Comparison of ENCODE assay signal across 8 cellular contexts in the genomic region with DNA sequence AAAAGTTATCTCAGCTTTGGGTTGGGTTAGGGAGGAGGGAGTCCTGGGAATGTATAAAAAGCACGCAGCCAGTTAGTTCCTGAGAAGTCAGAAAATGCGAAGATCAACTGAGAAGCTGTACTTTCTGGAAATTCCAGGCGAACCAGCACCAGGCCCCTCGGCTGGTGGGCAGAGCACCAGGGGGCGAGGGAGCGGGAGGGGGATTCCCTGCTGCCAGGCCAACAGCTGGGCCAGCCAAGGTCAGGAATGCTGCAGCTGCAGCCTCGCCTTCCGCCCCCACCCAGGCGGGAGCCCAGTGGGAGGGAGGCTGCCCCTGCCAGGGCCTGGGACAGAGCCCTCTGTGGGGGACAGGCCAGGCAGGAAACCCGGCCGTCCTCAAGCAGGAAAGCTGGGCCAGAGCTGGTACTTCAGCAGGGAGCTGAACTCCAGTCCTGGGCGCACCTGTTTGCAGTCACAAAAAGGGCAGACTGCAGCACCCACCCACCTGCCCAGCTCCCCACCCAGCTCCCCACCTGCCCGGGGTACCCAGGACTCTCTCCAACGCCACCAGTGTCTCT. TPM values are rescaled to one million over a fixed set of nuclear protein-coding genes. Genes with fewer than 3 reads are reported as not detected.
DNase-seq lines count a peak whose midpoint lies in the region; ATAC-seq and TF ChIP-seq lines count a peak whose summit lies in the region.

No MANE protein-coding gene starts in this region.

- DNase-seq in AG04450 (ENCODE audit: low read depth, low spot score) (no peak), lower leg skin (ENCODE audit: low spot score in 2 of 2) (no peak)
- no peak for DNase-seq in effector memory CD4-positive, alpha-beta T cell

- H3K4me1 Mint-ChIP-seq in IgD-negative memory B cell = peaks cover 49 to 52% (median 51%) of the 10 kb centered on the region in 3 donors

- H3K36me3 ChIP-seq in duodenal mucosa (ENCODE audit: control insufficient read depth in 1 of 2, insufficient read depth in 2 of 2, low read length in 2 of 2) (no peaks in the 10 kb centered on the region), mucosa of stomach (ENCODE audit: control insufficient read depth, insufficient read depth, low read length) (no peaks in the 10 kb centered on the region)
- H3K36me3 ChIP-seq in effector memory CD4-positive, alpha-beta T cell (ENCODE audit: control insufficient read depth, insufficient read depth, low read length) = no peaks in the 10 kb centered on the region

- H3K27me3 ChIP-seq in AG04450 (ENCODE audit: control insufficient read depth, insufficient read depth, low read length) (no peaks in the 10 kb centered on the region), duodenal mucosa (ENCODE audit: control insufficient read depth in 1 of 2, insufficient read depth in 2 of 2, low read length in 2 of 2) (no peaks in the 10 kb centered on the region), mucosa of stomach (ENCODE audit: control insufficient read depth, insufficient read depth, low read length) (no peaks in the 10 kb centered on the region)
- no peaks in the 10 kb centered on the region for H3K27me3 ChIP-seq in effector memory CD4-positive, alpha-beta T cell (replicated peaks; ENCODE audit: control insufficient read depth, insufficient read depth, low read length, poor library complexity, severe bottlenecking)

- TF ChIP-seq CTCF in AG04450 (IDR thresholded peaks at IDR 0.05; ENCODE audit: low read depth, low read length) (no peak), lower leg skin (IDR thresholded peaks at IDR 0.05) (no peak)

- H3K4me3 ChIP-seq in AG04450 (ENCODE audit: low read depth, low read length) = peak overlapping the region; percentile 2; the same call in 1 of the 2 replicates
- H3K4me3 ChIP-seq in duodenal mucosa (ENCODE audit: low read depth in 1 of 2, low read length in 2 of 2) = no peak overlapping the region
- no peak overlapping the region for H3K4me3 ChIP-seq in mucosa of stomach (ENCODE audit: low read length)
- no peak overlapping the region for H3K4me3 ChIP-seq in effector memory CD4-positive, alpha-beta T cell (ENCODE audit: insufficient read depth, low read depth, low read length, poor library complexity, severe bottlenecking)
- H3K4me3 ChIP-seq in lower leg skin (ENCODE audit: low read depth, poor library complexity, severe bottlenecking) = no peak overlapping the region

- CTCF ChIA-PET in AG04450 (lab: Charles Lee) = interaction anchor here (0.6 to 1.7 kb wide), 2 partner anchors 12 to 175 kb away, joined by 3 to 7 read pairs; no protein-coding TSS in a partner anchor

- H3K4me3 Mint-ChIP-seq in IgD-negative memory B cell = peak overlapping the region; percentile 81 to 95 (median 94)

- no peak for TF ChIP-seq POLR2A in lower leg skin (IDR thresholded peaks at IDR 0.05)

- peak overlapping the region; percentile 98 for H3K27ac Mint-ChIP-seq in IgD-negative memory B cell

- no peaks in the 10 kb centered on the region for H3K36me3 Mint-ChIP-seq in IgD-negative memory B cell

- POLR2A ChIA-PET in AG04450 (lab: Yijun Ruan, JAX) = interaction anchor here (0.8 to 1.7 kb wide), 2 partner anchors 34 to 37 kb away, joined by 3 to 5 read pairs; no protein-coding TSS in a partner anchor

- H3K27ac ChIP-seq in AG04450 (ENCODE audit: low read depth, low read length) (peak overlapping the region; percentile 47), duodenal mucosa (ENCODE audit: low read depth, low read length) (peak overlapping the region; percentile 13)
- H3K27ac ChIP-seq in effector memory CD4-positive, alpha-beta T cell (ENCODE audit: insufficient read depth, low read length, poor library complexity, severe bottlenecking) = no peak overlapping the region

- intact Hi-C loops in lower leg skin (cut with DNase I; ENCODE audit: low total_unique reads) = no loop called here

- no peaks in the 10 kb centered on the region for H3K9me3 Mint-ChIP-seq in IgD-negative memory B cell

- H3K27me3 Mint-ChIP-seq in IgD-negative memory B cell = no peaks in the 10 kb centered on the region

- ATAC-seq in GM18502 (IDR thresholded peaks at IDR 0.05; ENCODE audit: poor library complexity, unreplicated experiment) = no peak
- ATAC-seq in HG02642 (IDR thresholded peaks at IDR 0.05; ENCODE audit: poor library complexity, unreplicated experiment) = no peak

- peaks cover 31 to 54% of the 10 kb centered on the region in 2 donors for H3K4me1 ChIP-seq in duodenal mucosa (ENCODE audit: control insufficient read depth in 1 of 2, insufficient read depth in 2 of 2, low read length in 2 of 2)
- H3K4me1 ChIP-seq in mucosa of stomach (ENCODE audit: control insufficient read depth, insufficient read depth, low read length) = peaks cover 48% of the 10 kb centered on the region
- H3K4me1 ChIP-seq in effector memory CD4-positive, alpha-beta T cell (ENCODE audit: control insufficient read depth, insufficient read depth, low read length, poor library complexity, severe bottlenecking) = peaks cover 6% of the 10 kb centered on the region

- WGBS in lower leg skin, 2 donors = 27 to 30% methylated on average over 13 to 14 of the region's 14 CpGs

- H3K9ac ChIP-seq in duodenal mucosa (ENCODE audit: low read depth in 1 of 2, low read length in 2 of 2) = no peak overlapping the region
- peak overlapping the region; percentile 7 for H3K9ac ChIP-seq in mucosa of stomach (ENCODE audit: low read length)

- H3K9me3 ChIP-seq in AG04450 (ENCODE audit: control insufficient read depth, insufficient read depth, low read length) (peaks cover 5% of the 10 kb centered on the region; the same call in 1 of the 2 replicates), duodenal mucosa (ENCODE audit: control insufficient read depth in 1 of 2, low read length in 2 of 2) (no peaks in the 10 kb centered on the region), mucosa of stomach (ENCODE audit: control insufficient read depth, low read length) (no peaks in the 10 kb centered on the region)
- H3K9me3 ChIP-seq in effector memory CD4-positive, alpha-beta T cell (ENCODE audit: control insufficient read depth, low read length) = no peaks in the 10 kb centered on the region

RNA-seq across cellular contexts. Expression of gene VAV2, which starts 35.5 kb away (rescaled TPM):
- polyA plus RNA-seq in AG04450 (2011; rRNA removed) (9.0 and 10.7 TPM in 2 replicates), IgD-negative memory B cell (28.7 TPM)
- polyA minus RNA-seq in AG04450 (2011; rRNA and poly(A)+ RNA removed) = 19.7 and 27.4 TPM in 2 replicates
- total RNA-seq in lower leg skin = 1 to 10 TPM; 6.8 to 9.1 (median 7.5) TPM
